2 cellular contexts compared by ENCODE assay signal in genomic region chr9:5492965-5493364, GRCh38.
TF ChIP-seq lines count a peak whose summit lies in the region.

No MANE protein-coding gene starts in this region.

TF ChIP-seq in HepG2, 621 proteins besides CTCF, POLR2A, EP300 and RAD21:
- no peak for TF ChIP-seq SOX6 (IDR thresholded peaks at IDR 0.05)
- 0 out of 2 replicates have a peak, but pooled peaks have one; percentile 11 for TF ChIP-seq SOX6 (CRISPR knock-in tag; IDR thresholded peaks at IDR 0.05)
- no peak for TF ChIP-seq ZNF136 (CRISPR knock-in tag; IDR thresholded peaks at IDR 0.05; ENCODE audit: low read depth)

TF ChIP-seq in endothelial cell of umbilical vein, 7 proteins besides CTCF, POLR2A, EP300 and RAD21:
- no peak for TF ChIP-seq MAX (IDR thresholded peaks at IDR 0.05; ENCODE audit: insufficient read depth, insufficient read length)
- no peak for TF ChIP-seq FOS (IDR thresholded peaks at IDR 0.05; ENCODE audit: borderline replicate concordance, insufficient read depth, low read length)
- no peak for TF ChIP-seq MYC (IDR thresholded peaks at IDR 0.05; ENCODE audit: low read depth, low read length)
- no peak for TF ChIP-seq EZH2 (IDR thresholded peaks at IDR 0.05; ENCODE audit: borderline replicate concordance, low read depth, low read length, severe bottlenecking)
- no peak for TF ChIP-seq GATA2 (IDR thresholded peaks at IDR 0.05; ENCODE audit: insufficient read depth, insufficient read length, low read depth, low read length)
- no peak for TF ChIP-seq JUN (IDR thresholded peaks at IDR 0.05; ENCODE audit: borderline replicate concordance, insufficient read depth, insufficient read length, low read depth)
- no peak for TF ChIP-seq POLR2AphosphoS5 (IDR thresholded peaks at IDR 0.05; ENCODE audit: insufficient read depth, low read depth, low read length)
